ENCODE assay signal across 13 cellular contexts in genomic region chr6:3270258-3270657, GRCh38.
"Had no signal": no experiment of that assay in that cellular context is flagged by ENCODE, and none has a peak within 500 bp of the region (broad histone marks: within the 10 kb centered on the region; RNA-seq: fewer than 3 reads in every experiment).

No MANE protein-coding gene starts in this region.

- H3K27me3 ChIP-seq: SJCRH30, tibial nerve had no signal

- H3K4me1 ChIP-seq: parathyroid adenoma, tibial nerve had no signal

- DNase-seq: activated CD4-positive, CD25-positive, alpha-beta regulatory T cell treated with anti-CD3 and anti-CD28 coated beads, Interleukin-2, amount 50 U/mL, for 72 hours; activated naive CD8-positive, alpha-beta T cell treated with anti-CD3 and anti-CD28 coated beads, Interleukin-2, amount 50 U/mL, for 24 hours; activated T-cell treated with anti-CD3 and anti-CD28 coated beads, Interleukin-2, amount 50 U/mL, for 48 hours; hippocampal formation; kidney glomerular epithelial cell; mesenchymal stem cell; retina; SJCRH30 had no signal

- H3K4me3 ChIP-seq: SJCRH30, smooth muscle cell, tibial nerve had no signal

- H3K9me3 Mint-ChIP-seq: activated CD4-positive, alpha-beta memory T cell treated with anti-CD3 and anti-CD28 coated beads for 36 hours; activated naive CD8-positive, alpha-beta T cell treated with anti-CD3 and anti-CD28 coated beads, Interleukin-2, amount 50 U/mL, for 24 hours; stimulated activated memory B cell treated with anti-CD40 and anti-IgM and Interleukin-4, amounts not matched to agents 10 μg/mL and 1 μg/mL and 100 μg/mL, for 72 hours had no signal

- H3K4me3 Mint-ChIP-seq: activated CD4-positive, alpha-beta memory T cell treated with anti-CD3 and anti-CD28 coated beads for 36 hours; activated naive CD8-positive, alpha-beta T cell treated with anti-CD3 and anti-CD28 coated beads, Interleukin-2, amount 50 U/mL, for 24 hours; stimulated activated memory B cell treated with anti-CD40 and anti-IgM and Interleukin-4, amounts not matched to agents 10 μg/mL and 1 μg/mL and 100 μg/mL, for 72 hours had no signal

- H3K27me3 Mint-ChIP-seq: activated CD4-positive, alpha-beta memory T cell treated with anti-CD3 and anti-CD28 coated beads for 36 hours; activated naive CD8-positive, alpha-beta T cell treated with anti-CD3 and anti-CD28 coated beads, Interleukin-2, amount 50 U/mL, for 24 hours; stimulated activated memory B cell treated with anti-CD40 and anti-IgM and Interleukin-4, amounts not matched to agents 10 μg/mL and 1 μg/mL and 100 μg/mL, for 72 hours had no signal

- H2AFZ ChIP-seq: parathyroid adenoma had no signal

- H3K4me2 ChIP-seq: smooth muscle cell had no signal

- ATAC-seq: activated naive CD8-positive, alpha-beta T cell treated with anti-CD3 and anti-CD28 coated beads, Interleukin-2, amount 50 U/mL, for 24 hours; stimulated activated memory B cell treated with anti-CD40 and anti-IgM and Interleukin-4, amounts not matched to agents 10 μg/mL and 1 μg/mL and 100 μg/mL, for 72 hours had no signal

- H3K9ac ChIP-seq: parathyroid adenoma had no signal

- H3K9me3 ChIP-seq: SJCRH30, tibial nerve had no signal

- H3K27ac ChIP-seq: parathyroid adenoma, SJCRH30, tibial nerve had no signal

- H3K27ac Mint-ChIP-seq: activated CD4-positive, alpha-beta memory T cell treated with anti-CD3 and anti-CD28 coated beads for 36 hours; activated naive CD8-positive, alpha-beta T cell treated with anti-CD3 and anti-CD28 coated beads, Interleukin-2, amount 50 U/mL, for 24 hours; stimulated activated memory B cell treated with anti-CD40 and anti-IgM and Interleukin-4, amounts not matched to agents 10 μg/mL and 1 μg/mL and 100 μg/mL, for 72 hours had no signal

- H3K36me3 ChIP-seq: SJCRH30 had no signal
